Comparison of ENCODE assay signal across 2 cellular contexts in genomic region chr2:219603784-219604183, GRCh38.
A peak's percentile ranks its signal among the peaks of the same experiment; 100 is the strongest.
TF ChIP-seq lines count a peak whose summit lies in the region.

No MANE protein-coding gene starts in this region.

TF ChIP-seq in GM12891, 5 proteins besides CTCF, POLR2A, EP300 and RAD21:
- TF ChIP-seq SPI1 (IDR thresholded peaks at IDR 0.05; ENCODE audit: low read depth, low read length), result peak; percentile 88
- TF ChIP-seq TAF1 (IDR thresholded peaks at IDR 0.05; ENCODE audit: low read depth, low read length), result no peak

TF ChIP-seq in GM12878, 131 proteins besides CTCF, POLR2A, EP300 and RAD21:
- TF ChIP-seq CEBPZ (IDR thresholded peaks at IDR 0.05; ENCODE audit: low read depth, low read length) (no peak), FOS (IDR thresholded peaks at IDR 0.05; ENCODE audit: borderline replicate concordance, extremely low read depth, insufficient read length) (no peak), BRCA1 (IDR thresholded peaks at IDR 0.05; ENCODE audit: low read depth, low read length) (no peak), IKZF2 (IDR thresholded peaks at IDR 0.05) (0 out of 4 replicates have a peak, but pooled peaks of 1 of the 2 experiments have one; percentile 18), SREBF2 (IDR thresholded peaks at IDR 0.05; ENCODE audit: low read length) (no peak), ZSCAN29 (IDR thresholded peaks at IDR 0.05) (no peak), SPI1 (IDR thresholded peaks at IDR 0.05; ENCODE audit: borderline replicate concordance, insufficient read depth, low read depth, low read length) (peak; percentile 94), POU2F2 (IDR thresholded peaks at IDR 0.05; ENCODE audit: borderline replicate concordance, low read depth, low read length) (no peak), BACH1 (IDR thresholded peaks at IDR 0.05; ENCODE audit: borderline replicate concordance) (no peak), EGR1 (IDR thresholded peaks at IDR 0.05; ENCODE audit: borderline replicate concordance in 1 of 2, low read depth in 2 of 2, low read length in 2 of 2) (no peak), ATF2 (IDR thresholded peaks at IDR 0.05; ENCODE audit: low read length) (no peak), MXI1 (IDR thresholded peaks at IDR 0.05; ENCODE audit: low read depth, low read length) (no peak), BHLHE40 (IDR thresholded peaks at IDR 0.05; ENCODE audit: borderline replicate concordance in 1 of 2, low read depth in 2 of 2, low read length in 1 of 2) (no peak), CREM (IDR thresholded peaks at IDR 0.05; ENCODE audit: low read depth) (no peak)
